In genomic region chr1:83900530-83900929, GRCh38 we compare ENCODE assay signal across 22 cellular contexts.
A peak's percentile ranks its signal among the peaks of the same experiment; 100 is the strongest.
DNase-seq lines count a peak whose midpoint lies in the region; ATAC-seq and TF ChIP-seq lines count a peak whose summit lies in the region.
"Had no signal": no experiment of that assay in that cellular context is flagged by ENCODE, and none has a peak within 500 bp of the region (broad histone marks: within the 10 kb centered on the region; RNA-seq: fewer than 3 reads in every experiment).

No MANE protein-coding gene starts in this region.

- TF ChIP-seq EP300 in upper lobe of left lung (IDR thresholded peaks at IDR 0.05) = no peak

- peaks cover 15% of the 10 kb centered on the region for H3K4me1 ChIP-seq in fibroblast of lung (ENCODE audit: control insufficient read depth, extremely low read depth, insufficient read depth, low read length)
- peaks cover 0 to 4% (median 0%) of the 10 kb centered on the region in 4 donors for H3K4me1 ChIP-seq in upper lobe of left lung

- H3K27me3 Mint-ChIP-seq in HFFc6 (ENCODE audit: insufficient read depth) = no peaks in the 10 kb centered on the region; the same call in 1 of the 2 replicates

- peak; percentile 8 for DNase-seq in A172 (ENCODE audit: low spot score)
- DNase-seq in HFFc6 = peak; percentile 60
- DNase-seq in fibroblast of lung (ENCODE audit: low read depth in 2 of 2) = peak; percentile 56 to 76
- no peak for DNase-seq in upper lobe of left lung
- DNase-seq in ureter (ENCODE audit: low spot score) = no peak
- DNase-seq: activated CD4-positive, alpha-beta T cell treated with anti-CD3 and anti-CD28 coated beads, Interleukin-2, amount 50 U/mL, for 4 hours; activated T-cell treated with anti-CD3 and anti-CD28 coated beads, Interleukin-2, amount 50 U/mL, for 24 hours; caudate nucleus; CD4-positive, CD25-positive, alpha-beta regulatory T cell; DMS79 treated with DMSO at 0.1 percent for 48 hours; effector memory CD8-positive, alpha-beta T cell; mesendoderm; MV-4-11; NCI-H2107; NCI-H526 treated with DMSO at 0.1 percent for 48 hours; stimulated activated naive CD4-positive, alpha-beta T cell; trophoblast cell had no signal

- peak overlapping the region; percentile 41 for H3K4me2 ChIP-seq in fibroblast of lung (ENCODE audit: extremely low read depth, insufficient read depth, low read length)

- peaks cover 36% of the 10 kb centered on the region for H3K4me1 Mint-ChIP-seq in HFFc6 (ENCODE audit: low read depth)
- H3K4me1 Mint-ChIP-seq: CD4-positive, CD25-positive, alpha-beta regulatory T cell had no signal

- H3K36me3 ChIP-seq in fibroblast of lung (ENCODE audit: control insufficient read depth, insufficient read depth, low read length) = peaks cover 2% of the 10 kb centered on the region
- no peaks in the 10 kb centered on the region for H3K36me3 ChIP-seq in upper lobe of left lung

- peak; percentile 50 for ATAC-seq in SK-N-SH treated with all-trans-retinoic acid at 6 μM for 48 hours
- ATAC-seq in upper lobe of left lung (ENCODE audit: low FRiP score in 2 of 2) = no peak
- ATAC-seq in HG03025 (IDR thresholded peaks at IDR 0.05; ENCODE audit: low FRiP score, unreplicated experiment) = no peak
- no peak for ATAC-seq in HG03432 (IDR thresholded peaks at IDR 0.05; ENCODE audit: unreplicated experiment)
- ATAC-seq: effector memory CD8-positive, alpha-beta T cell had no signal

- no peak overlapping the region for H3K9ac ChIP-seq in fibroblast of lung (ENCODE audit: insufficient read depth, low read length)

- H3K9me3 ChIP-seq in fibroblast of lung (ENCODE audit: control insufficient read depth, insufficient read depth, low read depth, low read length) (no peaks in the 10 kb centered on the region), upper lobe of left lung (no peaks in the 10 kb centered on the region)

- no peaks in the 10 kb centered on the region for H3K79me2 ChIP-seq in fibroblast of lung (ENCODE audit: control insufficient read depth, insufficient read depth, low read length)

- H3K36me3 Mint-ChIP-seq in HFFc6 (ENCODE audit: low read depth) = no peaks in the 10 kb centered on the region
- H3K36me3 Mint-ChIP-seq: activated naive CD8-positive, alpha-beta T cell; CD4-positive, CD25-positive, alpha-beta regulatory T cell had no signal

- H3K4me3 ChIP-seq in fibroblast of lung (replicated peaks in 1 of 4; ENCODE audit: control extremely low read depth in 1 of 4, insufficient read depth in 1 of 4, low read depth in 3 of 4, low read length in 4 of 4) = no peak overlapping the region
- no peak overlapping the region for H3K4me3 ChIP-seq in upper lobe of left lung

- 61 to 62% methylated on average over 3 of the region's 3 CpGs for WGBS in upper lobe of left lung, 2 donors

- H3K27me3 ChIP-seq in fibroblast of lung (ENCODE audit: control insufficient read depth, insufficient read depth, low read length) (no peaks in the 10 kb centered on the region), upper lobe of left lung (no peaks in the 10 kb centered on the region)

- no peak overlapping the region for H2AFZ ChIP-seq in fibroblast of lung (ENCODE audit: low read length)

- TF ChIP-seq POLR2A in upper lobe of left lung (IDR thresholded peaks at IDR 0.05) = no peak

- 0 out of 2 replicates have a peak overlapping the region, but pooled peaks have one; percentile 32 for H3K4me3 Mint-ChIP-seq in HFFc6
- H3K4me3 Mint-ChIP-seq: activated naive CD8-positive, alpha-beta T cell; activated T-cell treated with anti-CD3 and anti-CD28 coated beads, Interleukin-2, amount 50 U/mL, for 24 hours; CD4-positive, CD25-positive, alpha-beta regulatory T cell; effector memory CD8-positive, alpha-beta T cell; nephron had no signal

- H3K27ac ChIP-seq in fibroblast of lung (ENCODE audit: insufficient read depth, low read length) (no peak overlapping the region), upper lobe of left lung (no peak overlapping the region)

- no peaks in the 10 kb centered on the region for H3K9me3 Mint-ChIP-seq in HFFc6
- H3K9me3 Mint-ChIP-seq: activated T-cell treated with anti-CD3 and anti-CD28 coated beads, Interleukin-2, amount 50 U/mL, for 24 hours; CD4-positive, CD25-positive, alpha-beta regulatory T cell; effector memory CD8-positive, alpha-beta T cell; nephron had no signal

- TF ChIP-seq CTCF in HFFc6 (IDR thresholded peaks at IDR 0.05) (no peak), fibroblast of lung (conservative IDR thresholded peaks at IDR 0.05 in 1 of 2, IDR thresholded peaks at IDR 0.05 in 1 of 2; ENCODE audit: low read depth in 1 of 2, low read length in 2 of 2) (no peak), upper lobe of left lung (IDR thresholded peaks at IDR 0.05) (no peak)

- peak overlapping the region; percentile 88 for H3K27ac Mint-ChIP-seq in HFFc6
- H3K27ac Mint-ChIP-seq: activated naive CD8-positive, alpha-beta T cell; activated T-cell treated with anti-CD3 and anti-CD28 coated beads, Interleukin-2, amount 50 U/mL, for 24 hours; CD4-positive, CD25-positive, alpha-beta regulatory T cell; effector memory CD8-positive, alpha-beta T cell; nephron had no signal

- no peaks in the 10 kb centered on the region for H4K20me1 ChIP-seq in fibroblast of lung (ENCODE audit: control insufficient read depth, extremely low read depth, insufficient read depth, low read length)

TF ChIP-seq in SK-N-SH treated with all-trans-retinoic acid at 6 μM for 48 hours, 23 proteins besides CTCF, POLR2A, EP300 and RAD21:
- TF ChIP-seq CREB5 (CRISPR knock-in tag; IDR thresholded peaks at IDR 0.05; ENCODE audit: low read depth) = no peak
- no peak for TF ChIP-seq ZNF8 (CRISPR knock-in tag; IDR thresholded peaks at IDR 0.05)
- TF ChIP-seq BACH2 (CRISPR knock-in tag; IDR thresholded peaks at IDR 0.05; ENCODE audit: borderline replicate concordance) = no peak
- no peak for TF ChIP-seq PPARA (CRISPR knock-in tag; IDR thresholded peaks at IDR 0.05; ENCODE audit: borderline replicate concordance)
- TF ChIP-seq CSDC2 (CRISPR knock-in tag; IDR thresholded peaks at IDR 0.05) = no peak
- TF ChIP-seq OSR1 (CRISPR knock-in tag; IDR thresholded peaks at IDR 0.05) = no peak
- no peak for TF ChIP-seq SNAI2 (CRISPR knock-in tag; IDR thresholded peaks at IDR 0.05)

Comparison
In these comparisons a context has a peak if more than half of its experiments do, and no peak if none do; other contexts are left out.
1. DNase-seq: peak in A172 (single experiment), HFFc6 (single experiment) and fibroblast of lung (2 of 2); none in upper lobe of left lung (0 of 2) and ureter (single experiment).